ENCODE assay signal across 21 cellular contexts in the genomic region with DNA sequence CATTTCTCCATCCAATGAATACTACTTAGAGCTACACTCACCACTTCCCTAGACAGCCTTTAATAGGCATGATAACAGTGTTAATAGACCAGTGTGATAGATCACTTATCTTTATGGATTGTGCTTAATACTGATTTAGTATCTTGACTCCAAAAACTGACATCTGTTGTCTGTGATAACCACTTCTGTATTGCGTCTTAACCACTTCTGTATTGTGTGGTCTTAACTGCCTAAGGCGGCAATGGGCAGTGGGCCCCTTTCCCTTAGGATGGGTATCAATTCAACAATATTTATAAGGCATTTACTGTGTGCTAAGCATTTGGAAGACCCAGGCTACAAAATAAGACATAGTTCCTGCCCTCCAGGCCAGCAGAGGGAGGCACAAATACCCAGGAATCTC.
"Had no signal": no experiment of that assay in that cellular context is flagged by ENCODE, and none has a peak within 500 bp of the region (broad histone marks: within the 10 kb centered on the region; RNA-seq: fewer than 3 reads in every experiment).

No MANE protein-coding gene starts in this region.

- H3K27ac Mint-ChIP-seq: stimulated activated naive CD8-positive, alpha-beta T cell treated with anti-CD3 and anti-CD28 coated beads, Interleukin-15, amount 100 ng/mL, for 72 hours; T-helper 2 cell treated with Interferon-gamma antibody and Interleukin-4, amounts not matched to agents 5 μg/mL and 100 μg/mL, for 36 hours had no signal

- H3K27me3 ChIP-seq: ascending aorta, breast epithelium, gastrocnemius medialis, heart left ventricle, left lung, suprapubic skin, transverse colon, uterus had no signal

- H3K9me3 Mint-ChIP-seq: stimulated activated naive CD8-positive, alpha-beta T cell treated with anti-CD3 and anti-CD28 coated beads, Interleukin-15, amount 100 ng/mL, for 72 hours; T-helper 2 cell treated with Interferon-gamma antibody and Interleukin-4, amounts not matched to agents 5 μg/mL and 100 μg/mL, for 36 hours had no signal

- ATAC-seq: esophagus mucosa; gastrocnemius medialis; heart left ventricle; left lung; psoas muscle; right cardiac atrium; stimulated activated naive CD8-positive, alpha-beta T cell treated with anti-CD3 and anti-CD28 coated beads, Interleukin-15, amount 100 ng/mL, for 72 hours had no signal

- H3K9me3 ChIP-seq: ascending aorta, breast epithelium, gastrocnemius medialis, heart left ventricle, left lung, psoas muscle, suprapubic skin, transverse colon, uterus had no signal

- DNase-seq: activated CD4-positive, alpha-beta T cell treated with anti-CD3 and anti-CD28 coated beads, Interleukin-2, amount 50 U/mL, for 1 hour; activated CD4-positive, CD25-positive, alpha-beta regulatory T cell treated with anti-CD3 and anti-CD28 coated beads, Interleukin-2, amount 50 U/mL, for 72 hours; activated CD8-positive, alpha-beta memory T cell treated with anti-CD3 and anti-CD28 coated beads, Interleukin-2, amount 50 U/mL, for 4 hours; activated naive CD4-positive, alpha-beta T cell; effector CD8-positive, alpha-beta T cell; gastrocnemius medialis; heart left ventricle; left lung; mammary epithelial cell; psoas muscle; right cardiac atrium; stimulated activated naive CD8-positive, alpha-beta T cell treated with anti-CD3 and anti-CD28 coated beads, Interleukin-15, amount 100 ng/mL, for 72 hours; SW 1271; transverse colon; uterus had no signal

- H3K36me3 ChIP-seq: breast epithelium, uterus had no signal

- H3K4me3 ChIP-seq: ascending aorta, breast epithelium, gastrocnemius medialis, heart left ventricle, left lung, psoas muscle, skin epidermis, suprapubic skin, transverse colon, uterus had no signal

- H3K4me1 ChIP-seq: ascending aorta, breast epithelium, gastrocnemius medialis, heart left ventricle, left lung, psoas muscle, suprapubic skin, transverse colon, uterus had no signal

- H3K27me3 Mint-ChIP-seq: stimulated activated naive CD8-positive, alpha-beta T cell treated with anti-CD3 and anti-CD28 coated beads, Interleukin-15, amount 100 ng/mL, for 72 hours had no signal

- H3K4me3 Mint-ChIP-seq: stimulated activated naive CD8-positive, alpha-beta T cell treated with anti-CD3 and anti-CD28 coated beads, Interleukin-15, amount 100 ng/mL, for 72 hours; T-helper 2 cell treated with Interferon-gamma antibody and Interleukin-4, amounts not matched to agents 5 μg/mL and 100 μg/mL, for 36 hours had no signal
